ENCODE assay signal across 29 cellular contexts in the genomic region with DNA sequence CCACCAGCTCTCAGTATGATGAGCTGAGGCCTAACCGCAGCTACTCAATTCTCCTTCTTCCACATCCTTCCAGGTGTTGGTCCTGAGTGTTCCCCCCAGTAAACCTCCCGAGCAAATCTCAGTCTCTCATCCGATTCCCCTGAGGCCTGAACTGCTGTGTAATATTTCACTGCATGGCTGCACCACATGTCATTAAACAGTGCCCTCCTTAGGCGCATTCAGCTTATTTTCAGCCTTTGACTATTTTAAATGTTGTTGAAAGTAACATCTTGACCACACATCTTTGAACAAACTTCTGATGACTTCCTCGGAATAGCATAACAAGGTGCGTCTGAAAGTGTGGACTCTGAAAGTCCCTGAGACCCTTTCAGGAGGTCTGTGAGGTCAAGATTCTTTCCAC.
"Had no signal": no experiment of that assay in that cellular context is flagged by ENCODE, and none has a peak within 500 bp of the region (broad histone marks: within the 10 kb centered on the region; RNA-seq: fewer than 3 reads in every experiment).

No MANE protein-coding gene starts in this region.

- H3K4me3 ChIP-seq: PC-9, SJCRH30, SK-N-MC had no signal

- H3K4me2 ChIP-seq: KMS-11, PC-9 had no signal

- H3K27me3 ChIP-seq: SJCRH30 had no signal

- H3K36me3 ChIP-seq: SJCRH30 had no signal

- ATAC-seq: Panc1, Right ventricle myocardium inferior, T-cell, T-helper 17 cell had no signal

- H2AFZ ChIP-seq: PC-9 had no signal

- H3K27ac ChIP-seq: KMS-11, PC-9, RWPE1, SJCRH30, SK-N-MC had no signal

- H3K9ac ChIP-seq: KMS-11 had no signal

- H3K9me3 ChIP-seq: SJCRH30 had no signal

- DNase-seq: Karpas-422, MM.1S, MV-4-11, NCI-H1092, NCI-H1105, NCI-H1417 treated with DMSO at 0.1 percent for 48 hours, NCI-H1436 treated with DMSO at 0.1 percent for 48 hours, NCI-H1694 treated with DMSO at 0.1 percent for 48 hours, NCI-H187 treated with DMSO at 0.1 percent for 48 hours, NCI-H2029, NCI-H2081, NCI-H2227 treated with DMSO at 0.1 percent for 48 hours, NCI-H345, NCI-H446, NCI-H510A treated with DMSO at 0.1 percent for 48 hours, NCI-H524 treated with DMSO at 0.1 percent for 48 hours, NCI-H69, NCI-H748 treated with DMSO at 0.1 percent for 48 hours, PC-9, SHP77, SIG-M5, SJCRH30, T-cell, T-helper 17 cell had no signal
